8 cellular contexts compared by ENCODE assay signal in genomic region chr19:45769054-45769782, GRCh38. TPM values are rescaled to one million over a fixed set of nuclear protein-coding genes. Genes with fewer than 3 reads are reported as not detected.
DNase-seq lines count a peak whose midpoint lies in the region; TF ChIP-seq lines count a peak whose summit lies in the region.

Gene SIX5, minus strand, starts transcription at chr19:45769252. Its CDS starts 408 bp downstream, at chr19:45768844.

- H3K27me3 Mint-ChIP-seq in neural progenitor cell (ENCODE audit: insufficient read depth, low read depth), result peaks cover 14% of the 10 kb centered on the region

- TF ChIP-seq CTCF in foreskin fibroblast (IDR thresholded peaks at IDR 0.05; ENCODE audit: low read depth, low read length) (no peak), neural progenitor cell (IDR thresholded peaks at IDR 0.05) (no peak)

- H4K20me1 ChIP-seq in neural progenitor cell (ENCODE audit: low read depth), result peaks cover 26% of the 10 kb centered on the region

- H3K27ac Mint-ChIP-seq in neural progenitor cell, result peak within 1 kb of the TSS; percentile 99

- H3K4me1 Mint-ChIP-seq in neural progenitor cell, result peaks cover 22% of the 10 kb centered on the region

- H3K9me3 ChIP-seq in neural progenitor cell (ENCODE audit: low read depth) (no peaks in the 10 kb centered on the region), stomach smooth muscle (ENCODE audit: control insufficient read depth in 2 of 2, low read length in 2 of 2) (no peaks in the 10 kb centered on the region)

- peaks cover 57% of the 10 kb centered on the region for H3F3A ChIP-seq in neural progenitor cell (ENCODE audit: low read depth)

- no peaks in the 10 kb centered on the region for H3K9me3 Mint-ChIP-seq in neural progenitor cell

- peaks cover 25% of the 10 kb centered on the region for H3K79me2 ChIP-seq in neural progenitor cell (ENCODE audit: low read depth)

- H3K4me3 ChIP-seq in foreskin fibroblast (ENCODE audit: low read depth in 1 of 2, low read length in 2 of 2), result peak within 1 kb of the TSS; percentile 70 to 80
- peak within 1 kb of the TSS; percentile 86 for H3K4me3 ChIP-seq in neural progenitor cell
- H3K4me3 ChIP-seq in stomach smooth muscle (ENCODE audit: low read length in 2 of 2), result peak within 1 kb of the TSS; percentile 83 to 91

- H3K36me3 ChIP-seq in neural progenitor cell, result no peaks in the 10 kb centered on the region
- peaks cover 7 to 17% of the 10 kb centered on the region in 2 donors for H3K36me3 ChIP-seq in stomach smooth muscle (ENCODE audit: control insufficient read depth in 2 of 2, insufficient read depth in 2 of 2, low read length in 2 of 2)

- H3K9ac ChIP-seq in neural progenitor cell (peak within 1 kb of the TSS; percentile 67), stomach smooth muscle (ENCODE audit: low read length in 2 of 2) (peak within 1 kb of the TSS; percentile 84 to 87)

- TF ChIP-seq POLR2A in Raji (IDR thresholded peaks at IDR 0.05; ENCODE audit: insufficient read depth, low read depth, low read length), result peak; percentile 56

- no peak within 1 kb of the TSS for H2AFZ ChIP-seq in neural progenitor cell (replicated peaks)

- H3K4me1 ChIP-seq in neural progenitor cell, result peaks cover 27% of the 10 kb centered on the region
- peaks cover 70% of the 10 kb centered on the region for H3K4me1 ChIP-seq in stomach smooth muscle (ENCODE audit: control insufficient read depth, insufficient read depth, low read length)

- DNase-seq in EH (ENCODE audit: low read depth) (peak; percentile 98), GOT3 (lab: John Stamatoyannopoulos, UW) (peak; percentile 95), LoVo (ENCODE audit: low spot score) (peak; percentile 98), activated gamma-delta T cell treated with Interleukin-2 at 50 U/mL for 16 hours (peak; percentile 93), foreskin fibroblast (peak; percentile 97 to 99), neural progenitor cell (ENCODE audit: low spot score) (peak; percentile 100)

- peak within 1 kb of the TSS; percentile 97 for H3K4me3 Mint-ChIP-seq in neural progenitor cell

- H3K27ac ChIP-seq in neural progenitor cell (peak within 1 kb of the TSS; percentile 94), stomach smooth muscle (ENCODE audit: low read length) (peak within 1 kb of the TSS; percentile 93)

- peaks cover 8% of the 10 kb centered on the region for H3K36me3 Mint-ChIP-seq in neural progenitor cell

- peak within 1 kb of the TSS; percentile 99 for H3K4me2 ChIP-seq in neural progenitor cell

- H3K27me3 ChIP-seq in neural progenitor cell (no peaks in the 10 kb centered on the region), stomach smooth muscle (ENCODE audit: control insufficient read depth in 1 of 2, insufficient read depth in 2 of 2, low read length in 2 of 2) (no peaks in the 10 kb centered on the region)

RNA-seq across cellular contexts. Expression of gene SIX5, which starts in this region (rescaled TPM):
- total RNA-seq in neural progenitor cell (ENCODE audit: low replicate concordance), result 8.1 and 50.8 TPM in 2 replicates

Comparison
In these comparisons a context has a peak if more than half of its experiments do, and no peak if none do; other contexts are left out.
1. Peak in every context shown above with its lines: DNase-seq, H3K4me3 ChIP-seq and H3K27ac ChIP-seq.